10 cellular contexts compared by ENCODE assay signal in genomic region chr19:10891360-10892108, GRCh38. TPM values are rescaled to one million over a fixed set of nuclear protein-coding genes. Genes with fewer than 3 reads are reported as not detected.
DNase-seq lines count a peak whose midpoint lies in the region; ATAC-seq and TF ChIP-seq lines count a peak whose summit lies in the region.
"Had no signal": no experiment of that assay in that cellular context is flagged by ENCODE, and none has a peak within 500 bp of the region (broad histone marks: within the 10 kb centered on the region; RNA-seq: fewer than 3 reads in every experiment).

No MANE protein-coding gene starts in this region.

- H3K9ac ChIP-seq in colonic mucosa (ENCODE audit: low read depth in 2 of 2, low read length in 2 of 2) (peak overlapping the region; percentile 63 to 65), mesendoderm (ENCODE audit: low read length) (no peak overlapping the region)
- H3K9ac ChIP-seq: parathyroid adenoma had no signal

- no peak overlapping the region for H3K18ac ChIP-seq in mesendoderm (ENCODE audit: low read length)

- H3K9me3 Mint-ChIP-seq in effector memory CD8-positive, alpha-beta T cell = no peaks in the 10 kb centered on the region

- TF ChIP-seq POLR2A in stomach (IDR thresholded peaks at IDR 0.05) = no peak

- peak; percentile 78 for DNase-seq in NCI-H2107 (lab: John Stamatoyannopoulos, UW)
- peak; percentile 86 for DNase-seq in colonic mucosa
- DNase-seq in mesendoderm = no peak
- peak; percentile 29 for DNase-seq in stomach
- no peak for DNase-seq in middle frontal gyrus (ENCODE audit: extremely low spot score, low spot score)
- DNase-seq in effector memory CD8-positive, alpha-beta T cell = no peak
- DNase-seq: T1000 had no signal

- H2BK5ac ChIP-seq in mesendoderm (ENCODE audit: low read length) = no peak overlapping the region

- H3K56ac ChIP-seq in mesendoderm (ENCODE audit: low read length) = peak overlapping the region; percentile 39

- H3K27me3 ChIP-seq in colonic mucosa (no peaks in the 10 kb centered on the region), mesendoderm (ENCODE audit: insufficient read depth, low read length, poor library complexity) (no peaks in the 10 kb centered on the region), stomach (no peaks in the 10 kb centered on the region)
- H3K27me3 ChIP-seq: upper lobe of left lung had no signal

- H3K4me1 ChIP-seq in colonic mucosa (peaks cover 18% of the 10 kb centered on the region), mesendoderm (ENCODE audit: control insufficient read depth, low read depth, low read length) (peaks cover 12% of the 10 kb centered on the region), stomach (peaks cover 17 to 82% (median 39%) of the 10 kb centered on the region in 4 donors)

- H2AK5ac ChIP-seq in mesendoderm (ENCODE audit: low read length) = no peak overlapping the region

- no peaks in the 10 kb centered on the region for H3K36me3 ChIP-seq in colonic mucosa
- H3K36me3 ChIP-seq in mesendoderm (ENCODE audit: control insufficient read depth, insufficient read depth, low read length) = no peaks in the 10 kb centered on the region
- H3K36me3 ChIP-seq in stomach = no peaks in the 10 kb centered on the region
- H3K36me3 ChIP-seq: upper lobe of left lung had no signal

- H2BK15ac ChIP-seq in mesendoderm (replicated peaks; ENCODE audit: low read depth) = no peak overlapping the region

- intact Hi-C loops in colonic mucosa (cut with DNase I) (no loop called here), stomach (cut with DNase I; ENCODE audit: low total_unique reads) (no loop called here)

- H3K9me3 ChIP-seq in colonic mucosa (no peaks in the 10 kb centered on the region), stomach (no peaks in the 10 kb centered on the region)
- H3K9me3 ChIP-seq: upper lobe of left lung had no signal

- no peak overlapping the region for H3K4ac ChIP-seq in mesendoderm (ENCODE audit: low read depth, low read length)

- no peak overlapping the region for H3K23ac ChIP-seq in mesendoderm (ENCODE audit: low read length)

- H3K4me3 ChIP-seq in colonic mucosa (no peak overlapping the region), mesendoderm (ENCODE audit: low read length) (no peak overlapping the region), stomach (no peak overlapping the region)
- H3K4me3 ChIP-seq: upper lobe of left lung had no signal

- H4K5ac ChIP-seq in mesendoderm (ENCODE audit: low read length) = no peak overlapping the region

- TF ChIP-seq CTCF in colonic mucosa (IDR thresholded peaks at IDR 0.05) (no peak), stomach (IDR thresholded peaks at IDR 0.05) (no peak)

- no peak overlapping the region for H3K27ac Mint-ChIP-seq in effector memory CD8-positive, alpha-beta T cell

- no peak overlapping the region for H2BK120ac ChIP-seq in mesendoderm (ENCODE audit: low read depth, low read length)

- peaks cover 37% of the 10 kb centered on the region for H3K79me2 ChIP-seq in mesendoderm (ENCODE audit: control insufficient read depth, insufficient read depth, low read length)

- peaks cover 28% of the 10 kb centered on the region for H3K79me1 ChIP-seq in mesendoderm (ENCODE audit: low read length)

- H3K4me1 Mint-ChIP-seq in effector memory CD8-positive, alpha-beta T cell (ENCODE audit: low read depth in 2 of 2) = peaks cover 7 to 12% of the 10 kb centered on the region in 2 donors

- no peak overlapping the region for H4K8ac ChIP-seq in mesendoderm (ENCODE audit: low read depth, low read length)

- H3K36me3 Mint-ChIP-seq in effector memory CD8-positive, alpha-beta T cell (ENCODE audit: insufficient read depth) = no peaks in the 10 kb centered on the region

- no peaks in the 10 kb centered on the region for H3K27me3 Mint-ChIP-seq in effector memory CD8-positive, alpha-beta T cell

- H3K4me2 ChIP-seq in mesendoderm (ENCODE audit: low read length) = no peak overlapping the region

- WGBS in mesendoderm (ENCODE audit: extremely low coverage, insufficient coverage, low lambda C conversion rate) = no CpG with 5 or more reads among the region's 23 CpGs
- 31 to 38% (median 34%) methylated on average over 18 to 23 of the region's 23 CpGs for WGBS in stomach, 5 donors

- no peak for ATAC-seq in HG03432 (IDR thresholded peaks at IDR 0.05; ENCODE audit: unreplicated experiment)
- ATAC-seq in effector memory CD8-positive, alpha-beta T cell (replicated peaks) = no peak

- TF ChIP-seq EP300 in stomach (IDR thresholded peaks at IDR 0.05) = no peak

- no peak overlapping the region for H3K4me3 Mint-ChIP-seq in effector memory CD8-positive, alpha-beta T cell

- H3K27ac ChIP-seq in colonic mucosa = peak overlapping the region; percentile 81
- no peak overlapping the region for H3K27ac ChIP-seq in mesendoderm (ENCODE audit: low read depth, low read length)
- H3K27ac ChIP-seq in stomach = peak overlapping the region in 4 of 5 donors; percentile 55 to 65 (median 59)
- H3K27ac ChIP-seq: parathyroid adenoma had no signal

RNA-seq across cellular contexts. Expression of gene CARM1, which starts 20.2 kb away (rescaled TPM):
- total RNA-seq in colonic mucosa = 10 to 100 TPM; 53.3 to 75.9 TPM
- polyA plus RNA-seq in mesendoderm (2013, experiment 1 of 2) = 107 TPM
- polyA plus RNA-seq in mesendoderm (2013, experiment 2 of 2) = 114 TPM
- total RNA-seq in stomach = 10 to 100 TPM in 4 of 5 donors, 1 to 10 TPM in 1; 5.2 to 21.0 (median 15.6) TPM
- polyA plus RNA-seq in stomach = 10 to 100 TPM; 15.1 to 19.2 (median 18.2) TPM

RNA-seq across cellular contexts. Expression of gene YIPF2, which starts 36.9 kb away (rescaled TPM):
- 10 to 100 TPM; 64.4 to 71.3 TPM for total RNA-seq in colonic mucosa
- polyA plus RNA-seq in mesendoderm (2013, experiment 1 of 2) = 32.3 TPM
- polyA plus RNA-seq in mesendoderm (2013, experiment 2 of 2) = 31.3 TPM
- 10 to 100 TPM in 4 of 5 donors, under 1 TPM in 1; 0.58 to 72.3 (median 52.6) TPM for total RNA-seq in stomach
- 10 to 100 TPM; 19.1 to 28.6 (median 28.6) TPM for polyA plus RNA-seq in stomach

RNA-seq across cellular contexts. Expression of gene TIMM29, which starts 37.1 kb away (rescaled TPM):
- total RNA-seq in colonic mucosa (10 to 100 TPM; 25.5 to 31.5 TPM), stomach (100 to 1,000 TPM in 1 of 5 donors, 10 to 100 TPM in 3, 1 to 10 TPM in 1; 9.8 to 294 (median 34.4) TPM)
- polyA plus RNA-seq in mesendoderm (2013, experiment 1 of 2) = 21.2 TPM
- polyA plus RNA-seq in mesendoderm (2013, experiment 2 of 2) = 20.8 TPM
- polyA plus RNA-seq in stomach = 10 to 100 TPM; 14.3 to 18.6 (median 14.3) TPM

RNA-seq across cellular contexts. Expression of gene C19orf38, which starts 43.3 kb away (rescaled TPM):
- 1 to 10 TPM in 1 of 2 donors, under 1 TPM in 1; 0.77 to 1.5 TPM for total RNA-seq in colonic mucosa
- not detected for polyA plus RNA-seq in mesendoderm (2013, experiment 1 of 2)
- polyA plus RNA-seq in mesendoderm (2013, experiment 2 of 2) = 0.03 TPM
- total RNA-seq in stomach = 1 to 10 TPM in 2 of 5 donors, not detected in 3; 1.8 to 2.2 TPM
- polyA plus RNA-seq in stomach = 1 to 10 TPM in 1 of 3 donors, under 1 TPM in 2; 0.92 to 1.2 (median 1.00) TPM

RNA-seq across cellular contexts. Expression of gene TMED1, which starts 55.5 kb away (rescaled TPM):
- 10 to 100 TPM; 21.2 to 22.5 TPM for total RNA-seq in colonic mucosa
- 20.4 TPM for polyA plus RNA-seq in mesendoderm (2013, experiment 1 of 2)
- 20.1 TPM for polyA plus RNA-seq in mesendoderm (2013, experiment 2 of 2)
- 10 to 100 TPM in 4 of 5 donors, under 1 TPM in 1; 0.58 to 45.2 (median 20.4) TPM for total RNA-seq in stomach
- polyA plus RNA-seq in stomach = 10 to 100 TPM; 17.9 to 24.5 (median 21.9) TPM

Comparison
In these comparisons a context has a peak if more than half of its experiments do, and no peak if none do; other contexts are left out.
1. DNase-seq: peak in NCI-H2107 (single experiment), colonic mucosa (single experiment) and stomach (single experiment); none in mesendoderm (single experiment), middle frontal gyrus (single experiment) and effector memory CD8-positive, alpha-beta T cell (0 of 3).